Comparison of ENCODE assay signal across 2 cellular contexts in genomic region chr7:27116019-27116411, GRCh38.
TF ChIP-seq lines count a peak whose summit lies in the region.

No MANE protein-coding gene starts in this region.

TF ChIP-seq in H1, 55 proteins besides CTCF, POLR2A, EP300 and RAD21:
- peak; percentile 6 for TF ChIP-seq EZH2 (IDR thresholded peaks at IDR 0.05; ENCODE audit: low read depth, low read length, severe bottlenecking)
- peak; percentile 18; the same call in 1 of the 2 replicates for TF ChIP-seq CBX8 (IDR thresholded peaks at IDR 0.05; ENCODE audit: borderline replicate concordance, low read depth, low read length)
- TF ChIP-seq TBP (IDR thresholded peaks at IDR 0.05; ENCODE audit: low read depth, low read length): no peak
- TF ChIP-seq SUZ12 (IDR thresholded peaks at IDR 0.05; ENCODE audit: low read length): peak; percentile 62
- no peak for TF ChIP-seq CHD1 (IDR thresholded peaks at IDR 0.05; ENCODE audit: low read depth, low read length)
- no peak for TF ChIP-seq YY1 (IDR thresholded peaks at IDR 0.05; ENCODE audit: low read depth, low read length)
- peak; percentile 75 for TF ChIP-seq RNF2 (IDR thresholded peaks at IDR 0.05; ENCODE audit: borderline replicate concordance, low read depth, low read length, missing control alignments, poor library complexity, severe bottlenecking)
- TF ChIP-seq CTBP2 (IDR thresholded peaks at IDR 0.05; ENCODE audit: borderline replicate concordance, insufficient read depth, insufficient read length, low read length): no peak

TF ChIP-seq in neural cell, 6 proteins besides CTCF, POLR2A, EP300 and RAD21:
- TF ChIP-seq SMC3 (conservative IDR thresholded peaks at IDR 0.05; ENCODE audit: poor library complexity): no peak
- peak; percentile 29 for TF ChIP-seq EZH2 (IDR thresholded peaks at IDR 0.05; ENCODE audit: borderline replicate concordance, insufficient read depth, low read length, poor library complexity, severe bottlenecking)
- TF ChIP-seq MXI1 (conservative IDR thresholded peaks at IDR 0.05; ENCODE audit: poor library complexity, severe bottlenecking): no peak
TF ChIP-seq in neural cell: peak in this region for 1.
